In genomic region chr1:119141020-119141424, GRCh38 we compare ENCODE assay signal across 8 cellular contexts. TPM values are rescaled to one million over a fixed set of nuclear protein-coding genes. Genes with fewer than 3 reads are reported as not detected.
DNase-seq lines count a peak whose midpoint lies in the region; ATAC-seq and TF ChIP-seq lines count a peak whose summit lies in the region.

No MANE protein-coding gene starts in this region.

- intact Hi-C loops in body of pancreas (cut with DNase I) = no loop called here

- H3K4me3 ChIP-seq in AG04450 (ENCODE audit: low read depth, low read length) (peak overlapping the region; percentile 78), SJSA1 (peak overlapping the region; percentile 56), body of pancreas (peak overlapping the region; percentile 2 to 5)

- H3K27me3 ChIP-seq in AG04450 (ENCODE audit: control insufficient read depth, insufficient read depth, low read length) = no peaks in the 10 kb centered on the region
- no peaks in the 10 kb centered on the region for H3K27me3 ChIP-seq in SJSA1 (replicated peaks)
- no peaks in the 10 kb centered on the region for H3K27me3 ChIP-seq in body of pancreas

- TF ChIP-seq POLR2A in body of pancreas (IDR thresholded peaks at IDR 0.05) = no peak

- no peaks in the 10 kb centered on the region for H3K9me3 ChIP-seq in AG04450 (ENCODE audit: control insufficient read depth, insufficient read depth, low read length)
- H3K9me3 ChIP-seq in SJSA1 (replicated peaks) = 0 out of 2 replicates have a peak, but pooled peaks cover 2% of the 10 kb centered on the region
- H3K9me3 ChIP-seq in body of pancreas = no peaks in the 10 kb centered on the region

- H3K36me3 ChIP-seq in SJSA1 (no peaks in the 10 kb centered on the region), body of pancreas (replicated peaks in 1 of 2; ENCODE audit: insufficient read depth in 1 of 2, low read depth in 2 of 2) (no peaks in the 10 kb centered on the region)

- TF ChIP-seq CTCF in AG04450 (IDR thresholded peaks at IDR 0.05; ENCODE audit: low read depth, low read length) = peak; percentile 39
- TF ChIP-seq CTCF in body of pancreas (IDR thresholded peaks at IDR 0.05) = peak in 3 of 7 experiments; percentile 8 to 23 (median 22)

- H3K27ac ChIP-seq in AG04450 (ENCODE audit: low read depth, low read length) (no peak overlapping the region), SJSA1 (peak overlapping the region; percentile 98), body of pancreas (peak overlapping the region; percentile 92 to 99 (median 98))

- 47 to 56% methylated on average over 11 of the region's 11 CpGs for WGBS in body of pancreas, 2 donors

- POLR2A ChIA-PET in AG04450 (lab: Yijun Ruan, JAX) = interaction anchor here (1.0 kb wide), 1 partner anchor 19 kb away, joined by 11 read pairs; no protein-coding TSS in a partner anchor

- CTCF ChIA-PET in AG04450 (lab: Charles Lee) = interaction anchor here (0.6 to 1.2 kb wide), 10 partner anchors 9 to 468 kb away, joined by 3 to 7 read pairs (median 3); no protein-coding TSS in a partner anchor

- H3K4me1 ChIP-seq in SJSA1 (replicated peaks) (peaks cover 22% of the 10 kb centered on the region), body of pancreas (peaks cover 21% of the 10 kb centered on the region)

- ATAC-seq in GM21526 (IDR thresholded peaks at IDR 0.05; ENCODE audit: low FRiP score, unreplicated experiment) (peak; percentile 10), body of pancreas (no peak), GM21717 (IDR thresholded peaks at IDR 0.05; ENCODE audit: unreplicated experiment) (no peak)

- DNase-seq in AG04450 (ENCODE audit: low read depth, low spot score) = no peak
- DNase-seq in SJSA1 (ENCODE audit: low read depth in 1 of 2, low spot score in 2 of 2) = no peak
- DNase-seq in body of pancreas = peak; percentile 13 to 35 (median 15)
- DNase-seq in left kidney (ENCODE audit: low read depth, low spot score) = peak; percentile 61
- DNase-seq in stimulated activated CD8-positive, alpha-beta memory T cell treated with anti-CD3 and anti-CD28 coated beads, Interleukin-4, amount 100 ng/mL, for 24 hours (ENCODE audit: low read depth) = peak; percentile 14
- DNase-seq in middle frontal gyrus (ENCODE audit: extremely low spot score, low spot score) = no peak

RNA-seq across cellular contexts. Expression of gene WARS2, which starts 0.6 kb away (rescaled TPM):
- polyA plus RNA-seq in AG04450 (2011; rRNA removed) = 12.4 and 12.6 TPM in 2 replicates
- polyA minus RNA-seq in AG04450 (2011; rRNA and poly(A)+ RNA removed) = 22.5 and 26.1 TPM in 2 replicates
- total RNA-seq in SJSA1 (2014; rRNA removed; shearing (Covaris generic)) = 17.6 and 18.9 TPM in 2 replicates
- total RNA-seq in body of pancreas = 10 to 100 TPM in 1 of 2 donors, 1 to 10 TPM in 1; 4.9 to 11.7 TPM

Comparison
In these comparisons a context has a peak if more than half of its experiments do, and no peak if none do; other contexts are left out.
1. DNase-seq: peak in body of pancreas (4 of 4), left kidney (single experiment) and stimulated activated CD8-positive, alpha-beta memory T cell treated with anti-CD3 and anti-CD28 coated beads, Interleukin-4, amount 100 ng/mL, for 24 hours (single experiment); none in AG04450 (single experiment), SJSA1 (0 of 2) and middle frontal gyrus (single experiment).
2. H3K4me3 ChIP-seq: peak in every context shown above with its lines; median percentile 78 in AG04450; 56 in SJSA1; 4 in body of pancreas.